ENCODE assay signal across 8 cellular contexts in the genomic region with DNA sequence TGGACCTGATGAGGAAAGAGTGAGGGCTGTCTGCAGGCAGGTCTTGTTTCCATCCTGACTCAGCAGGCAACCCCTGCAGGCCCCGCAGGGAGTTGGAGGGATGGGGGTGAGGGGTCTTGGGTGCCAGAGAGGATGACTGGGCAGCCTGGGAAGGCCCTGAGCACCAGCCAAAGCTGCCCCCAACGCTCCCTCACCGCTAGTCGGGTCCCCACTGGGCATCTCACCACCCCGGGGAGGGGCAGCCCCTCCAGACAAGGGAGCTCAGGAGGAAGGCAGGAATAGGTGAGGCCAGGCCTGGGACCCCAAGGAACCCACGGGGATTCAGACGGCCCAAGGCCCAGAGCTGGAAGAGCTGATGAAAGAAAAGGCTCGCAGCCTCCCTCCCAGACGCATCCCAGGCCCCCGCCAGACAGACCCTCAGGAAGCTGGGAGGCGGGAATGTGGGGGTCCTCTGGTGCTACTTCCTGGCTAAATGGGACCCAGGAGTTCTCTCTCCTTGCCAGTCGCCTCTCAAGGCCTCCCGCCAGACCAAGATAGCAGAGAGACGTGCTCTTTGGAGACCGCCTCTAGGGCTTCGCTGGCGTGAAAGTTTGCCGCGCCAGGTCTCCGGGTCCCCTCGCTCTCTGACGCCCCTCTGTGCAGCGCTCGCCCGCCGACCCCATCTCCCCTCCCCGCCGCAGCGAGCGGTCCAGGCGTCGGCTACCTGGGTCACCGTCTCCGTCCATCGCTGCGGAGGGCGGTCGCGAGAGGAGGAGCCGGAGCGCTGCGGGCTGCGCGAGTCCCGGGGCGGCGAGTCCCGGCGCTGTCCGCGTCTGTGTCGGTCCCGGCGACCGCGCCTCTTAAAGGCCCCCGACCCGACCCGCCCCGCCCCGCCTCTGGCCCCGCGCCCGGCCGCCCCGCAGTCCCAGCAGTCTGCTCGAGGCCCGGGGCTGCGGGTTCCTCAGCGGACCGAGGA. TPM values are rescaled to one million over a fixed set of nuclear protein-coding genes. Genes with fewer than 3 reads are reported as not detected.
A peak's percentile ranks its signal among the peaks of the same experiment; 100 is the strongest.
DNase-seq lines count a peak whose midpoint lies in the region; ATAC-seq and TF ChIP-seq lines count a peak whose summit lies in the region.

A gene with protein sequence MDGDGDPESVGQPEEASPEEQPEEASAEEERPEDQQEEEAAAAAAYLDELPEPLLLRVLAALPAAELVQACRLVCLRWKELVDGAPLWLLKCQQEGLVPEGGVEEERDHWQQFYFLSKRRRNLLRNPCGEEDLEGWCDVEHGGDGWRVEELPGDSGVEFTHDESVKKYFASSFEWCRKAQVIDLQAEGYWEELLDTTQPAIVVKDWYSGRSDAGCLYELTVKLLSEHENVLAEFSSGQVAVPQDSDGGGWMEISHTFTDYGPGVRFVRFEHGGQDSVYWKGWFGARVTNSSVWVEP (minus strand): TSS at position 814 of the 955 bp plus-strand sequence. CDS start 89 bp downstream, at position 725.

- H3K27me3 ChIP-seq in psoas muscle (ENCODE audit: insufficient read depth in 3 of 3, low read length in 2 of 3): peaks cover 0 to 7% (median 6%) of the 10 kb centered on the region in 3 donors
- peaks cover 18% of the 10 kb centered on the region for H3K27me3 ChIP-seq in SJCRH30

- no peak for TF ChIP-seq CTCF in psoas muscle (IDR thresholded peaks at IDR 0.05)

- 21 to 26% (median 24%) methylated on average over 46 to 71 of the region's 71 CpGs for WGBS in psoas muscle, 3 donors

- peak within 1 kb of the TSS; percentile 77 for H3K4me3 ChIP-seq in psoas muscle
- H3K4me3 ChIP-seq in SJCRH30: no peak within 1 kb of the TSS

- H3K4me1 ChIP-seq in psoas muscle: peaks cover 11% of the 10 kb centered on the region
- H3K4me1 ChIP-seq in SJCRH30: no peaks in the 10 kb centered on the region

- H3K27ac Mint-ChIP-seq in activated naive CD4-positive, alpha-beta T cell treated with anti-CD3 and anti-CD28 coated beads, Interleukin-2, amount 50 U/mL, for 72 hours: peak within 1 kb of the TSS; percentile 41 to 68

- peaks cover 0 to 15% of the 10 kb centered on the region in 2 donors for H3K36me3 ChIP-seq in psoas muscle (ENCODE audit: insufficient read depth in 1 of 2, low read depth in 1 of 2)
- no peaks in the 10 kb centered on the region for H3K36me3 ChIP-seq in SJCRH30

- intact Hi-C loops in left cardiac atrium (cut with DNase I) (no loop called here), psoas muscle (cut with DNase I) (loop anchor here (2.0 to 5.0 kb wide), 2 partner anchors 61 to 63 kb away; no protein-coding TSS in a partner anchor)

- no peaks in the 10 kb centered on the region for H3K36me3 Mint-ChIP-seq in activated naive CD4-positive, alpha-beta T cell treated with anti-CD3 and anti-CD28 coated beads, Interleukin-2, amount 50 U/mL, for 72 hours

- DNase-seq in Daoy (ENCODE audit: low read depth) (peak; percentile 41), left cardiac atrium (peak; percentile 58), psoas muscle (peak; percentile 42 to 58), SJCRH30 (no peak), NCI-H510A treated with DMSO at 0.1 percent for 48 hours (lab: John Stamatoyannopoulos, UW) (no peak)
- no peak for DNase-seq in activated naive CD4-positive, alpha-beta T cell treated with anti-CD3 and anti-CD28 coated beads, Interleukin-2, amount 50 U/mL, for 72 hours (ENCODE audit: low spot score in 2 of 2)

- no peaks in the 10 kb centered on the region for H3K9me3 ChIP-seq in psoas muscle
- no peaks in the 10 kb centered on the region for H3K9me3 ChIP-seq in SJCRH30 (replicated peaks)

- H3K9me3 Mint-ChIP-seq in activated naive CD4-positive, alpha-beta T cell treated with anti-CD3 and anti-CD28 coated beads, Interleukin-2, amount 50 U/mL, for 72 hours: no peaks in the 10 kb centered on the region

- H3K27ac ChIP-seq in psoas muscle (no peak within 1 kb of the TSS), SJCRH30 (no peak within 1 kb of the TSS)

- ATAC-seq in HG02798 (IDR thresholded peaks at IDR 0.05; ENCODE audit: poor library complexity, unreplicated experiment) (peak; percentile 20), left cardiac atrium (peak; percentile 36 to 65), psoas muscle (peak; percentile 9 to 62 (median 46)), GM18870 (IDR thresholded peaks at IDR 0.05; ENCODE audit: unreplicated experiment) (no peak)
- ATAC-seq in activated naive CD4-positive, alpha-beta T cell treated with anti-CD3 and anti-CD28 coated beads, Interleukin-2, amount 50 U/mL, for 72 hours: peak; percentile 33 to 43

RNA-seq across cellular contexts. Expression of the gene that starts here (rescaled TPM):
- total RNA-seq in Daoy (2014; rRNA removed; shearing (Covaris generic)): 1.4 TPM in 1 of 2 replicates, not detected in the other
- 1 to 10 TPM; 1.9 to 2.0 TPM for total RNA-seq in activated naive CD4-positive, alpha-beta T cell treated with anti-CD3 and anti-CD28 coated beads, Interleukin-2, amount 50 U/mL, for 72 hours
- total RNA-seq in left cardiac atrium: 1 to 10 TPM; 3.9 to 7.9 TPM
- 1 to 10 TPM; 1.2 to 3.5 (median 2.3) TPM for total RNA-seq in psoas muscle
- polyA plus RNA-seq in psoas muscle: 10 to 100 TPM in 1 of 3 donors, 1 to 10 TPM in 1, under 1 TPM in 1; 0.35 to 20.9 (median 1.1) TPM
- total RNA-seq in SJCRH30 (2014; rRNA removed; shearing (Covaris generic)): not detected in 2 replicates

Comparison
In these comparisons a context has a peak if more than half of its experiments do, and no peak if none do; other contexts are left out.
1. DNase-seq: peak in Daoy (single experiment), left cardiac atrium (single experiment) and psoas muscle (2 of 2); none in activated naive CD4-positive, alpha-beta T cell treated with anti-CD3 and anti-CD28 coated beads, Interleukin-2, amount 50 U/mL, for 72 hours (0 of 2), SJCRH30 (0 of 2) and NCI-H510A treated with DMSO at 0.1 percent for 48 hours (single experiment).
2. intact Hi-C loops: an anchor here in psoas muscle (2.0 to 5.0 kb wide); none called in left cardiac atrium.